In the genomic region with DNA sequence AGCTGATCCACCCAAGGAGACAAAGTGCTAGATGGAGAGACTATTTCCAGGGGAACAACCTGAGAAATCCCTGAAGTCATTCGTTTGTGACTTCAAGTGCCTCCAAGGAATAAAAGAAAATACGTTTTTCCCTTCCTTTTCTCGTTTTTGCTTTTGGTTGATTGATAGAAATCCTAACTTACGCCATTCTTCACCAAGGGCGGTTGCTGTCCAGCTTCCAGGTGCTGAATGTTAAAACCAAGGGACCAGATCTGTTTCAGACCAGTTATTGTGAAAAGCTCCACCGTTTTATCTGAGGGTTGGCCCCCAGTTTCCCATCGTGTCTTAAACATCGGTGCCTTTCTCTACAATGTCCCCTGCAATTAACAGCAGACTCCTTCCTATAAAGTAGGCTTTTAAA, we compare ENCODE assay signal across 12 cellular contexts.
DNase-seq lines count a peak whose midpoint lies in the region; ATAC-seq and TF ChIP-seq lines count a peak whose summit lies in the region.
"Had no signal": no experiment of that assay in that cellular context is flagged by ENCODE, and none has a peak within 500 bp of the region (broad histone marks: within the 10 kb centered on the region; RNA-seq: fewer than 3 reads in every experiment).

No MANE protein-coding gene starts in this region.

- H3K4me1 ChIP-seq in esophagus squamous epithelium = peaks cover 0 to 35% (median 15%) of the 10 kb centered on the region in 3 donors

- ATAC-seq in left cardiac atrium = no peak
- no peak for ATAC-seq in GM18907 (IDR thresholded peaks at IDR 0.05; ENCODE audit: unreplicated experiment)
- ATAC-seq: naive thymus-derived CD4-positive, alpha-beta T cell; Panc1 had no signal

- intact Hi-C loops in left cardiac atrium (cut with DNase I) (loop anchor here in 1 of 2 donors (10.0 kb wide), 1 partner anchor 761 kb away; no protein-coding TSS in a partner anchor), cardiac septum (cut with DNase I) (loop anchor here (5.0 kb wide), 3 partner anchors 244 to 754 kb away; no protein-coding TSS in a partner anchor), esophagus squamous epithelium (cut with DNase I) (no loop called here)

- 5 to 8% methylated on average over 7 to 8 of the region's 8 CpGs for WGBS in esophagus squamous epithelium, 2 donors

- peak; percentile 29 for DNase-seq in left cardiac atrium
- no peak for DNase-seq in cardiac septum (ENCODE audit: low spot score)
- peak; percentile 22 for DNase-seq in kidney glomerular epithelial cell (lab: John Stamatoyannopoulos, UW)
- no peak for DNase-seq in activated gamma-delta T cell treated with Interleukin-2 at 50 U/mL for 16 hours
- DNase-seq in esophagus squamous epithelium (lab: John Stamatoyannopoulos, UW) = no peak
- no peak for DNase-seq in NCI-H510A treated with DMSO at 0.1 percent for 48 hours (lab: John Stamatoyannopoulos, UW)
- DNase-seq: AML-193; naive thymus-derived CD4-positive, alpha-beta T cell; NCI-H2107 had no signal

- H3K27me3 Mint-ChIP-seq in brain = peaks cover 76% of the 10 kb centered on the region

- no peaks in the 10 kb centered on the region for H3K36me3 Mint-ChIP-seq in brain

- no peak for TF ChIP-seq CTCF in brain (conservative IDR thresholded peaks at IDR 0.05)
- no peak for TF ChIP-seq CTCF in esophagus squamous epithelium (IDR thresholded peaks at IDR 0.05)

- H3K9me3 ChIP-seq in esophagus squamous epithelium = no peaks in the 10 kb centered on the region

- H3K4me1 Mint-ChIP-seq in brain = peaks cover 23% of the 10 kb centered on the region

- peaks cover 0 to 4% (median 0%) of the 10 kb centered on the region in 5 experiments for H3K9me3 Mint-ChIP-seq in brain

- no peak overlapping the region for H3K4me3 ChIP-seq in esophagus squamous epithelium

- peak overlapping the region in 4 of 5 experiments; percentile 28 to 88 (median 62) for H3K4me3 Mint-ChIP-seq in brain

- H3K36me3 ChIP-seq in esophagus squamous epithelium = no peaks in the 10 kb centered on the region

- H3K27ac ChIP-seq in esophagus squamous epithelium = no peak overlapping the region

- no peak overlapping the region for H3K27ac Mint-ChIP-seq in brain
- H3K27ac Mint-ChIP-seq: naive thymus-derived CD4-positive, alpha-beta T cell had no signal

- H3K27me3 ChIP-seq in esophagus squamous epithelium = peaks cover 0 to 79% (median 6%) of the 10 kb centered on the region in 4 donors

- no peak for TF ChIP-seq POLR2A in esophagus squamous epithelium (IDR thresholded peaks at IDR 0.05)

Comparison
In these comparisons a context has a peak if more than half of its experiments do, and no peak if none do; other contexts are left out.
1. DNase-seq: peak in left cardiac atrium (single experiment) and kidney glomerular epithelial cell (single experiment); none in cardiac septum (single experiment), activated gamma-delta T cell treated with Interleukin-2 at 50 U/mL for 16 hours (single experiment), esophagus squamous epithelium (single experiment) and NCI-H510A treated with DMSO at 0.1 percent for 48 hours (single experiment).